33 cellular contexts compared by ENCODE assay signal in the genomic region with DNA sequence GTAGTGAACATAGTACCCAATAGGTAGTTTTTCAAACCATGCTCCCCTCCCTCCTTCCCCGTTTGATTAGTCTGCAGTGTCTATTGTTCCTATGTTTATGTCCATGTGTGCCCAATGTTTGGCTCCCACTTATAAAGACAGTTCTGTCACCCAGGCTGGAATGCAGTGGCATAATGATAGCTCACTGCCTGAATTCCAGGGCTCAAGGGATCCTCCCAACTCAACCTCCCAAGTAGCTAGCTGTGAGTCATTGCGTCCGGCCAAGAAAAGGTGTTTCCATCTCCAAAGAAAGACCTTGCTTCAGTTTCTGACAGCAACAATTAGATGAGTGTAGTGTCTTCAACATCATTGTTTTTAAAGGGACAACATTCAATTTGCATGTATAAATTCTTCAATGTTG.
"Had no signal": no experiment of that assay in that cellular context is flagged by ENCODE, and none has a peak within 500 bp of the region (broad histone marks: within the 10 kb centered on the region; RNA-seq: fewer than 3 reads in every experiment).

No MANE protein-coding gene starts in this region.

- H3K27me3 ChIP-seq: brain microvascular endothelial cell, esophagus muscularis mucosa, gastroesophageal sphincter, heart right ventricle had no signal

- H3K27me3 Mint-ChIP-seq: activated CD4-positive, alpha-beta memory T cell treated with anti-CD3 and anti-CD28 coated beads, Interleukin-2, amount 10 ng/mL, durations not matched to agents 7 days and 5 days; activated CD4-positive, alpha-beta T cell treated with anti-CD3 and anti-CD28 coated beads, Interleukin-2, amount 10 ng/mL, durations not matched to agents 7 days and 5 days; activated naive CD4-positive, alpha-beta T cell treated with anti-CD3 and anti-CD28 coated beads, Interleukin-2, amount 10 ng/mL, durations not matched to agents 7 days and 5 days; activated naive CD8-positive, alpha-beta T cell treated with anti-CD3 and anti-CD28 coated beads, Interleukin-2, amount 10 ng/mL, durations not matched to agents 7 days and 5 days; activated T-cell treated with anti-CD3 and anti-CD28 coated beads, Interleukin-2, amount 50 U/mL, for 24 hours; effector memory CD8-positive, alpha-beta T cell; T-helper 17 cell had no signal

- DNase-seq: activated CD4-positive, alpha-beta memory T cell treated with anti-CD3 and anti-CD28 coated beads, Interleukin-2, amount 10 ng/mL, durations not matched to agents 7 days and 5 days; activated CD4-positive, alpha-beta T cell treated with anti-CD3 and anti-CD28 coated beads for 1 hour; activated CD4-positive, alpha-beta T cell treated with anti-CD3 and anti-CD28 coated beads for 4 hours; activated CD4-positive, alpha-beta T cell treated with anti-CD3 and anti-CD28 coated beads, Interleukin-2, amount 10 ng/mL, durations not matched to agents 7 days and 5 days; activated CD4-positive, alpha-beta T cell treated with anti-CD3 and anti-CD28 coated beads, Interleukin-2, amount 50 U/mL, for 4 hours; activated CD8-positive, alpha-beta memory T cell treated with anti-CD3 and anti-CD28 coated beads, Interleukin-2, amount 50 U/mL, for 48 hours; activated gamma-delta T cell; activated naive CD4-positive, alpha-beta T cell; activated naive CD4-positive, alpha-beta T cell treated with anti-CD3 and anti-CD28 coated beads, Interleukin-2, amount 10 ng/mL, durations not matched to agents 7 days and 5 days; activated naive CD8-positive, alpha-beta T cell treated with anti-CD3 and anti-CD28 coated beads, Interleukin-2, amount 10 ng/mL, durations not matched to agents 7 days and 5 days; activated T-cell treated with anti-CD3 and anti-CD28 coated beads for 4 hours; activated T-cell treated with anti-CD3 and anti-CD28 coated beads, Interleukin-2, amount 50 U/mL, for 24 hours; activated T-cell treated with anti-CD3 and anti-CD28 coated beads, Interleukin-2, amount 50 U/mL, for 72 hours; brain microvascular endothelial cell; caudate nucleus; cortex of kidney; dermis blood vessel endothelial cell; effector CD4-positive, alpha-beta T cell; effector memory CD8-positive, alpha-beta T cell; erythroblast; foreskin melanocyte; heart right ventricle; T-helper 1 cell; T-helper 17 cell; T1000 had no signal

- FAIRE-seq: astrocyte, colon had no signal

- H3K9me3 ChIP-seq: esophagus muscularis mucosa, gastroesophageal sphincter had no signal

- H3K36me3 ChIP-seq: brain microvascular endothelial cell, esophagus muscularis mucosa, gastroesophageal sphincter, heart right ventricle had no signal

- H3K4me3 ChIP-seq: esophagus muscularis mucosa, gastroesophageal sphincter, heart right ventricle had no signal

- H3K9me3 Mint-ChIP-seq: activated CD4-positive, alpha-beta memory T cell treated with anti-CD3 and anti-CD28 coated beads, Interleukin-2, amount 10 ng/mL, durations not matched to agents 7 days and 5 days; activated CD4-positive, alpha-beta T cell treated with anti-CD3 and anti-CD28 coated beads, Interleukin-2, amount 10 ng/mL, durations not matched to agents 7 days and 5 days; activated naive CD4-positive, alpha-beta T cell treated with anti-CD3 and anti-CD28 coated beads, Interleukin-2, amount 10 ng/mL, durations not matched to agents 7 days and 5 days; activated naive CD8-positive, alpha-beta T cell treated with anti-CD3 and anti-CD28 coated beads, Interleukin-2, amount 10 ng/mL, durations not matched to agents 7 days and 5 days; activated T-cell treated with anti-CD3 and anti-CD28 coated beads, Interleukin-2, amount 50 U/mL, for 24 hours; T-helper 2 cell treated with Interferon-gamma antibody and Interleukin-4, amounts not matched to agents 5 μg/mL and 100 μg/mL, for 36 hours had no signal

- ATAC-seq: activated naive CD4-positive, alpha-beta T cell treated with anti-CD3 and anti-CD28 coated beads, Interleukin-2, amount 50 U/mL, for 72 hours; activated T-cell treated with anti-CD3 and anti-CD28 coated beads, Interleukin-2, amount 50 U/mL, for 72 hours; effector memory CD8-positive, alpha-beta T cell; gastroesophageal sphincter; heart right ventricle; T-helper 17 cell; WTC11 had no signal

- H3K27ac ChIP-seq: brain microvascular endothelial cell, esophagus muscularis mucosa, gastroesophageal sphincter, heart right ventricle, VCaP had no signal

- H3K4me1 ChIP-seq: esophagus muscularis mucosa, gastroesophageal sphincter, heart right ventricle had no signal

- H3K4me3 Mint-ChIP-seq: activated CD4-positive, alpha-beta memory T cell treated with anti-CD3 and anti-CD28 coated beads, Interleukin-2, amount 10 ng/mL, durations not matched to agents 7 days and 5 days; activated CD4-positive, alpha-beta T cell treated with anti-CD3 and anti-CD28 coated beads, Interleukin-2, amount 10 ng/mL, durations not matched to agents 7 days and 5 days; activated naive CD4-positive, alpha-beta T cell treated with anti-CD3 and anti-CD28 coated beads, Interleukin-2, amount 10 ng/mL, durations not matched to agents 7 days and 5 days; activated naive CD8-positive, alpha-beta T cell treated with anti-CD3 and anti-CD28 coated beads, Interleukin-2, amount 10 ng/mL, durations not matched to agents 7 days and 5 days; activated T-cell treated with anti-CD3 and anti-CD28 coated beads, Interleukin-2, amount 50 U/mL, for 24 hours; activated T-cell treated with anti-CD3 and anti-CD28 coated beads, Interleukin-2, amount 50 U/mL, for 72 hours; effector memory CD8-positive, alpha-beta T cell; T-helper 17 cell; T-helper 2 cell treated with Interferon-gamma antibody and Interleukin-4, amounts not matched to agents 5 μg/mL and 100 μg/mL, for 36 hours; WTC11 had no signal

- H3K36me3 Mint-ChIP-seq: activated naive CD4-positive, alpha-beta T cell treated with anti-CD3 and anti-CD28 coated beads, Interleukin-2, amount 10 ng/mL, durations not matched to agents 7 days and 5 days; activated naive CD4-positive, alpha-beta T cell treated with anti-CD3 and anti-CD28 coated beads, Interleukin-2, amount 50 U/mL, for 72 hours; activated naive CD8-positive, alpha-beta T cell treated with anti-CD3 and anti-CD28 coated beads, Interleukin-2, amount 10 ng/mL, durations not matched to agents 7 days and 5 days; WTC11 had no signal

- H3K27ac Mint-ChIP-seq: activated CD4-positive, alpha-beta memory T cell treated with anti-CD3 and anti-CD28 coated beads, Interleukin-2, amount 10 ng/mL, durations not matched to agents 7 days and 5 days; activated CD4-positive, alpha-beta T cell treated with anti-CD3 and anti-CD28 coated beads, Interleukin-2, amount 10 ng/mL, durations not matched to agents 7 days and 5 days; activated naive CD4-positive, alpha-beta T cell treated with anti-CD3 and anti-CD28 coated beads, Interleukin-2, amount 10 ng/mL, durations not matched to agents 7 days and 5 days; activated naive CD4-positive, alpha-beta T cell treated with anti-CD3 and anti-CD28 coated beads, Interleukin-2, amount 50 U/mL, for 72 hours; activated naive CD8-positive, alpha-beta T cell treated with anti-CD3 and anti-CD28 coated beads, Interleukin-2, amount 10 ng/mL, durations not matched to agents 7 days and 5 days; activated T-cell treated with anti-CD3 and anti-CD28 coated beads, Interleukin-2, amount 50 U/mL, for 24 hours; activated T-cell treated with anti-CD3 and anti-CD28 coated beads, Interleukin-2, amount 50 U/mL, for 72 hours; effector memory CD8-positive, alpha-beta T cell; T-helper 17 cell; T-helper 2 cell treated with Interferon-gamma antibody and Interleukin-4, amounts not matched to agents 5 μg/mL and 100 μg/mL, for 36 hours; WTC11 had no signal

- H3K4me1 Mint-ChIP-seq: activated CD4-positive, alpha-beta memory T cell treated with anti-CD3 and anti-CD28 coated beads, Interleukin-2, amount 10 ng/mL, durations not matched to agents 7 days and 5 days; activated CD4-positive, alpha-beta T cell treated with anti-CD3 and anti-CD28 coated beads, Interleukin-2, amount 10 ng/mL, durations not matched to agents 7 days and 5 days; activated naive CD4-positive, alpha-beta T cell treated with anti-CD3 and anti-CD28 coated beads, Interleukin-2, amount 10 ng/mL, durations not matched to agents 7 days and 5 days; activated naive CD8-positive, alpha-beta T cell treated with anti-CD3 and anti-CD28 coated beads, Interleukin-2, amount 10 ng/mL, durations not matched to agents 7 days and 5 days; T-helper 17 cell; WTC11 had no signal
